8 cellular contexts compared by ENCODE assay signal in genomic region chr4:173264245-173264959, GRCh38.
A peak's percentile ranks its signal among the peaks of the same experiment; 100 is the strongest.
DNase-seq lines count a peak whose midpoint lies in the region; ATAC-seq and TF ChIP-seq lines count a peak whose summit lies in the region.

No MANE protein-coding gene starts in this region.

- TF ChIP-seq CTCF in GM13977 (IDR thresholded peaks at IDR 0.05; ENCODE audit: extremely low read depth, insufficient read depth, missing control alignments): no peak

- no peaks in the 10 kb centered on the region for H3K36me3 Mint-ChIP-seq in activated naive CD8-positive, alpha-beta T cell
- no peaks in the 10 kb centered on the region for H3K36me3 Mint-ChIP-seq in activated naive CD8-positive, alpha-beta T cell treated with anti-CD3 and anti-CD28 coated beads for 36 hours
- H3K36me3 Mint-ChIP-seq in activated naive CD4-positive, alpha-beta T cell treated with anti-CD3 and anti-CD28 coated beads, Interleukin-2, amount 50 U/mL, for 72 hours: no peaks in the 10 kb centered on the region

- H3K4me1 Mint-ChIP-seq in activated naive CD8-positive, alpha-beta T cell (ENCODE audit: low read depth): peaks cover 32% of the 10 kb centered on the region
- H3K4me1 Mint-ChIP-seq in activated naive CD8-positive, alpha-beta T cell treated with anti-CD3 and anti-CD28 coated beads for 36 hours: peaks cover 24% of the 10 kb centered on the region

- in situ Hi-C loops in GM13977 (cut with MboI; ENCODE audit: low pct_unique_long_range_greater_than_20kb, low sequenced_read_pairs, unreplicated experiment): no loop called here

- no peaks in the 10 kb centered on the region for H3K27me3 Mint-ChIP-seq in activated naive CD8-positive, alpha-beta T cell
- no peaks in the 10 kb centered on the region for H3K27me3 Mint-ChIP-seq in activated naive CD8-positive, alpha-beta T cell treated with anti-CD3 and anti-CD28 coated beads for 36 hours

- no peaks in the 10 kb centered on the region for H3K9me3 Mint-ChIP-seq in activated naive CD8-positive, alpha-beta T cell (ENCODE audit: low read depth)
- H3K9me3 Mint-ChIP-seq in activated naive CD8-positive, alpha-beta T cell treated with anti-CD3 and anti-CD28 coated beads for 36 hours: no peaks in the 10 kb centered on the region
- H3K9me3 Mint-ChIP-seq in activated naive CD4-positive, alpha-beta T cell treated with anti-CD3 and anti-CD28 coated beads, Interleukin-2, amount 50 U/mL, for 72 hours: no peaks in the 10 kb centered on the region

- peak; percentile 51 for ATAC-seq in HG02970 (IDR thresholded peaks at IDR 0.05; ENCODE audit: low FRiP score, unreplicated experiment)
- peak; percentile 20 to 34 for ATAC-seq in activated naive CD4-positive, alpha-beta T cell treated with anti-CD3 and anti-CD28 coated beads, Interleukin-2, amount 50 U/mL, for 72 hours

- DNase-seq in activated naive CD8-positive, alpha-beta T cell treated with anti-CD3 and anti-CD28 coated beads for 36 hours: no peak
- peak; percentile 88 for DNase-seq in NCI-H2107 treated with DMSO at 0.1 percent for 48 hours (lab: John Stamatoyannopoulos, UW; ENCODE audit: unreplicated experiment)
- no peak for DNase-seq in activated naive CD4-positive, alpha-beta T cell treated with anti-CD3 and anti-CD28 coated beads, Interleukin-2, amount 50 U/mL, for 72 hours (ENCODE audit: low spot score in 2 of 2)
- DNase-seq in myocyte (ENCODE audit: low read depth): peak; percentile 97
- no peak for DNase-seq in GM13977 (ENCODE audit: low spot score)
- no peak for DNase-seq in inferior parietal cortex (ENCODE audit: extremely low spot score)

- no peak overlapping the region for H3K27ac Mint-ChIP-seq in activated naive CD8-positive, alpha-beta T cell
- H3K27ac Mint-ChIP-seq in activated naive CD8-positive, alpha-beta T cell treated with anti-CD3 and anti-CD28 coated beads for 36 hours: no peak overlapping the region
- H3K27ac Mint-ChIP-seq in activated naive CD4-positive, alpha-beta T cell treated with anti-CD3 and anti-CD28 coated beads, Interleukin-2, amount 50 U/mL, for 72 hours: peak overlapping the region; percentile 23 to 33

- H3K4me3 Mint-ChIP-seq in activated naive CD8-positive, alpha-beta T cell: peak overlapping the region; percentile 46
- H3K4me3 Mint-ChIP-seq in activated naive CD8-positive, alpha-beta T cell treated with anti-CD3 and anti-CD28 coated beads for 36 hours: no peak overlapping the region

Comparison
In these comparisons a context has a peak if more than half of its experiments do, and no peak if none do; other contexts are left out.
1. H3K27ac Mint-ChIP-seq: peak in activated naive CD4-positive, alpha-beta T cell treated with anti-CD3 and anti-CD28 coated beads, Interleukin-2, amount 50 U/mL, for 72 hours (2 of 2); none in activated naive CD8-positive, alpha-beta T cell (single experiment) and activated naive CD8-positive, alpha-beta T cell treated with anti-CD3 and anti-CD28 coated beads for 36 hours (single experiment).
2. DNase-seq: peak in NCI-H2107 treated with DMSO at 0.1 percent for 48 hours (single experiment) and myocyte (single experiment); none in activated naive CD8-positive, alpha-beta T cell treated with anti-CD3 and anti-CD28 coated beads for 36 hours (single experiment), activated naive CD4-positive, alpha-beta T cell treated with anti-CD3 and anti-CD28 coated beads, Interleukin-2, amount 50 U/mL, for 72 hours (0 of 2), GM13977 (single experiment) and inferior parietal cortex (single experiment).